In genomic region chrX:109270580-109271484, GRCh38 we compare ENCODE assay signal across 8 cellular contexts.
DNase-seq lines count a peak whose midpoint lies in the region; ATAC-seq and TF ChIP-seq lines count a peak whose summit lies in the region.

No MANE protein-coding gene starts in this region.

- H3K36me3 Mint-ChIP-seq in activated CD8-positive, alpha-beta T cell treated with anti-CD3 and anti-CD28 coated beads for 36 hours (ENCODE audit: low read depth): no peaks in the 10 kb centered on the region
- H3K36me3 Mint-ChIP-seq in activated CD8-positive, alpha-beta T cell treated with anti-CD3 and anti-CD28 coated beads, Interleukin-2, amount 10 ng/mL, durations not matched to agents 7 days and 5 days (ENCODE audit: low read depth): no peaks in the 10 kb centered on the region

- CTCF ChIA-PET in activated CD8-positive, alpha-beta T cell treated with anti-CD3 and anti-CD28 coated beads for 36 hours (lab: Charles Lee): no interaction called here
- CTCF ChIA-PET in activated CD8-positive, alpha-beta T cell treated with anti-CD3 and anti-CD28 coated beads, Interleukin-2, amount 10 ng/mL, durations not matched to agents 7 days and 5 days (lab: Charles Lee): no interaction called here

- DNase-seq in activated CD8-positive, alpha-beta T cell treated with anti-CD3 and anti-CD28 coated beads for 36 hours: peak; percentile 54
- DNase-seq in activated CD8-positive, alpha-beta T cell treated with anti-CD3 and anti-CD28 coated beads, Interleukin-2, amount 10 ng/mL, durations not matched to agents 7 days and 5 days: no peak
- DNase-seq in NOMO-1 treated with dmso at 0.1 percent for 144 hours (lab: John Stamatoyannopoulos, UW; ENCODE audit: unreplicated experiment): peak; percentile 73
- DNase-seq in lower lobe of right lung: peak; percentile 41
- DNase-seq in DMS153 (lab: John Stamatoyannopoulos, UW): no peak
- no peak for DNase-seq in hepatic stellate cell (ENCODE audit: low spot score)
- DNase-seq in HuH-7 (ENCODE audit: low spot score): no peak

- H3K4me1 Mint-ChIP-seq in activated CD8-positive, alpha-beta T cell treated with anti-CD3 and anti-CD28 coated beads for 36 hours (ENCODE audit: low read depth): no peaks in the 10 kb centered on the region
- no peaks in the 10 kb centered on the region for H3K4me1 Mint-ChIP-seq in activated CD8-positive, alpha-beta T cell treated with anti-CD3 and anti-CD28 coated beads, Interleukin-2, amount 10 ng/mL, durations not matched to agents 7 days and 5 days (ENCODE audit: low read depth)

- POLR2A ChIA-PET in activated CD8-positive, alpha-beta T cell treated with anti-CD3 and anti-CD28 coated beads for 36 hours (lab: Charles Lee): no interaction called here
- POLR2A ChIA-PET in activated CD8-positive, alpha-beta T cell treated with anti-CD3 and anti-CD28 coated beads, Interleukin-2, amount 10 ng/mL, durations not matched to agents 7 days and 5 days (lab: Charles Lee): no interaction called here

- no peak overlapping the region for H3K27ac ChIP-seq in lower lobe of right lung

- no peak overlapping the region for H3K4me3 Mint-ChIP-seq in activated CD8-positive, alpha-beta T cell treated with anti-CD3 and anti-CD28 coated beads for 36 hours
- no peak overlapping the region for H3K4me3 Mint-ChIP-seq in activated CD8-positive, alpha-beta T cell treated with anti-CD3 and anti-CD28 coated beads, Interleukin-2, amount 10 ng/mL, durations not matched to agents 7 days and 5 days

- H3K9me3 Mint-ChIP-seq in activated CD8-positive, alpha-beta T cell treated with anti-CD3 and anti-CD28 coated beads for 36 hours: no peaks in the 10 kb centered on the region
- H3K9me3 Mint-ChIP-seq in activated CD8-positive, alpha-beta T cell treated with anti-CD3 and anti-CD28 coated beads, Interleukin-2, amount 10 ng/mL, durations not matched to agents 7 days and 5 days (ENCODE audit: insufficient read depth): no peaks in the 10 kb centered on the region

- H3K4me1 ChIP-seq in lower lobe of right lung: no peaks in the 10 kb centered on the region

- no peaks in the 10 kb centered on the region for H3K36me3 ChIP-seq in lower lobe of right lung

- no peak overlapping the region for H3K27ac Mint-ChIP-seq in activated CD8-positive, alpha-beta T cell treated with anti-CD3 and anti-CD28 coated beads for 36 hours
- H3K27ac Mint-ChIP-seq in activated CD8-positive, alpha-beta T cell treated with anti-CD3 and anti-CD28 coated beads, Interleukin-2, amount 10 ng/mL, durations not matched to agents 7 days and 5 days: no peak overlapping the region

- intact Hi-C loops in activated CD8-positive, alpha-beta T cell treated with anti-CD3 and anti-CD28 coated beads for 36 hours (cut with micrococcal nuclease): no loop called here
- intact Hi-C loops in lower lobe of right lung (cut with DNase I): no loop called here

- TF ChIP-seq CTCF in activated CD8-positive, alpha-beta T cell treated with anti-CD3 and anti-CD28 coated beads for 36 hours (IDR thresholded peaks at IDR 0.05): no peak
- TF ChIP-seq CTCF in lower lobe of right lung (IDR thresholded peaks at IDR 0.05): no peak

- peak; percentile 92 for ATAC-seq in activated CD8-positive, alpha-beta T cell treated with anti-CD3 and anti-CD28 coated beads for 36 hours
- ATAC-seq in activated CD8-positive, alpha-beta T cell treated with anti-CD3 and anti-CD28 coated beads, Interleukin-2, amount 10 ng/mL, durations not matched to agents 7 days and 5 days: no peak
- ATAC-seq in HG02943 (IDR thresholded peaks at IDR 0.05; ENCODE audit: low read depth, unreplicated experiment) (peak; percentile 98), lower lobe of right lung (peak; percentile 72 to 80)

- no peaks in the 10 kb centered on the region for H3K9me3 ChIP-seq in lower lobe of right lung

- H3K27me3 ChIP-seq in lower lobe of right lung (ENCODE audit: low read depth): no peaks in the 10 kb centered on the region

- H3K4me3 ChIP-seq in lower lobe of right lung: no peak overlapping the region

- H3K27me3 Mint-ChIP-seq in activated CD8-positive, alpha-beta T cell treated with anti-CD3 and anti-CD28 coated beads for 36 hours: no peaks in the 10 kb centered on the region
- no peaks in the 10 kb centered on the region for H3K27me3 Mint-ChIP-seq in activated CD8-positive, alpha-beta T cell treated with anti-CD3 and anti-CD28 coated beads, Interleukin-2, amount 10 ng/mL, durations not matched to agents 7 days and 5 days (ENCODE audit: low read depth)

Comparison
In these comparisons a context has a peak if more than half of its experiments do, and no peak if none do; other contexts are left out.
1. DNase-seq: peak in activated CD8-positive, alpha-beta T cell treated with anti-CD3 and anti-CD28 coated beads for 36 hours (single experiment), NOMO-1 treated with dmso at 0.1 percent for 144 hours (single experiment) and lower lobe of right lung (single experiment); none in activated CD8-positive, alpha-beta T cell treated with anti-CD3 and anti-CD28 coated beads, Interleukin-2, amount 10 ng/mL, durations not matched to agents 7 days and 5 days (single experiment), DMS153 (single experiment), hepatic stellate cell (single experiment) and HuH-7 (single experiment).